28 cellular contexts compared by ENCODE assay signal in genomic region chr2:96218508-96219131, GRCh38. TPM values are rescaled to one million over a fixed set of nuclear protein-coding genes. Genes with fewer than 3 reads are reported as not detected.
DNase-seq lines count a peak whose midpoint lies in the region; ATAC-seq, FAIRE-seq and TF ChIP-seq lines count a peak whose summit lies in the region.
"Had no signal": no experiment of that assay in that cellular context is flagged by ENCODE, and none has a peak within 500 bp of the region (broad histone marks: within the 10 kb centered on the region; RNA-seq: fewer than 3 reads in every experiment).

No MANE protein-coding gene starts in this region.

- TF ChIP-seq CTCF in DOHH2 (IDR thresholded peaks at IDR 0.05; ENCODE audit: low read depth, low read length, poor library complexity, severe bottlenecking) (no peak), NB4 (IDR thresholded peaks at IDR 0.05; ENCODE audit: low read depth, low read length) (no peak), OCI-LY1 (IDR thresholded peaks at IDR 0.05; ENCODE audit: low read length) (no peak), psoas muscle (IDR thresholded peaks at IDR 0.05) (no peak)

- H3K79me2 ChIP-seq in DOHH2 (ENCODE audit: control insufficient read depth, low read length) = peaks cover 18% of the 10 kb centered on the region
- H3K79me2 ChIP-seq in OCI-LY1 (ENCODE audit: insufficient read depth, low read length) = no peaks in the 10 kb centered on the region

- FAIRE-seq in GM12892 (lab: Jason Lieb, UNC) = no peak
- FAIRE-seq: A549, GM12891, GM19239, H54 had no signal

- H3K4me1 ChIP-seq in DOHH2 (ENCODE audit: control insufficient read depth, low read length) (peaks cover 98% of the 10 kb centered on the region), OCI-LY1 (ENCODE audit: insufficient read depth, low read length, severe bottlenecking) (peaks cover 20% of the 10 kb centered on the region), psoas muscle (peaks cover 41% of the 10 kb centered on the region)
- H3K4me1 ChIP-seq: A549 had no signal

- H2AFZ ChIP-seq in OCI-LY1 (ENCODE audit: low read length) = no peak overlapping the region

- TF ChIP-seq POLR2A in NB4 (IDR thresholded peaks at IDR 0.05; ENCODE audit: extremely low read depth, insufficient read length) = no peak
- TF ChIP-seq POLR2A in GM12892 (IDR thresholded peaks at IDR 0.05; ENCODE audit: low read depth, low read length) = no peak

- no peaks in the 10 kb centered on the region for H3K9me3 ChIP-seq in DOHH2 (ENCODE audit: control insufficient read depth, insufficient read depth, low read length)
- H3K9me3 ChIP-seq in OCI-LY1 (ENCODE audit: low read length) = no peaks in the 10 kb centered on the region
- no peaks in the 10 kb centered on the region for H3K9me3 ChIP-seq in psoas muscle
- H3K9me3 ChIP-seq: A549, SK-N-SH had no signal

- no peak overlapping the region for H3K27ac ChIP-seq in DOHH2 (ENCODE audit: low read depth, low read length)
- H3K27ac ChIP-seq in OCI-LY1 (ENCODE audit: low read depth, low read length, poor library complexity, severe bottlenecking) = peak overlapping the region; percentile 23
- peak overlapping the region; percentile 82 for H3K27ac ChIP-seq in psoas muscle
- H3K27ac ChIP-seq: A549 had no signal

- no peak overlapping the region for H3K9ac ChIP-seq in OCI-LY1 (ENCODE audit: low read length)
- H3K9ac ChIP-seq: SK-N-SH had no signal

- H3F3A ChIP-seq in DOHH2 (ENCODE audit: control insufficient read depth, insufficient read depth) (peaks cover 10% of the 10 kb centered on the region), OCI-LY1 (ENCODE audit: insufficient read depth, low read length) (no peaks in the 10 kb centered on the region)

- peak overlapping the region; percentile 36; the same call in 1 of the 2 replicates for H3K4me2 ChIP-seq in DOHH2 (ENCODE audit: low read length)
- no peak overlapping the region for H3K4me2 ChIP-seq in OCI-LY1 (ENCODE audit: low read length)
- H3K4me2 ChIP-seq: A549, SK-N-SH had no signal

- no peaks in the 10 kb centered on the region for H4K20me1 ChIP-seq in DOHH2 (ENCODE audit: control insufficient read depth, insufficient read depth, low read depth, low read length)
- no peaks in the 10 kb centered on the region for H4K20me1 ChIP-seq in OCI-LY1 (ENCODE audit: insufficient read depth, low read length)

- no peaks in the 10 kb centered on the region for H3K9me2 ChIP-seq in DOHH2 (replicated peaks; ENCODE audit: control insufficient read depth, low read length)
- no peaks in the 10 kb centered on the region for H3K9me2 ChIP-seq in OCI-LY1 (ENCODE audit: low read depth, low read length)
- H3K9me2 ChIP-seq: SK-N-SH had no signal

- H3K4me3 ChIP-seq in DOHH2 (ENCODE audit: low read length) (0 out of 2 replicates have a peak overlapping the region, but pooled peaks have one; percentile 20), NB4 (ENCODE audit: low read depth, low read length) (no peak overlapping the region), OCI-LY1 (ENCODE audit: low read depth, low read length, poor library complexity, severe bottlenecking) (no peak overlapping the region), psoas muscle (peak overlapping the region; percentile 34)
- H3K4me3 ChIP-seq: A549 had no signal

- WGBS in psoas muscle, 3 donors = 67 to 93% (median 73%) methylated on average over 13 of the region's 13 CpGs

- H3K36me3 ChIP-seq in DOHH2 (ENCODE audit: control insufficient read depth, low read length) (no peaks in the 10 kb centered on the region), OCI-LY1 (ENCODE audit: insufficient read depth, low read length) (no peaks in the 10 kb centered on the region), psoas muscle (ENCODE audit: insufficient read depth in 1 of 2, low read depth in 1 of 2) (no peaks in the 10 kb centered on the region)

- intact Hi-C loops in psoas muscle (cut with DNase I) = no loop called here

- ATAC-seq in psoas muscle (peak; percentile 42 to 70 (median 51)), GM18519 (IDR thresholded peaks at IDR 0.05; ENCODE audit: low FRiP score, unreplicated experiment) (no peak)
- ATAC-seq: A549, Panc1, T-cell had no signal

- H3K27me3 ChIP-seq in DOHH2 (ENCODE audit: control insufficient read depth, low read length) = no peaks in the 10 kb centered on the region
- H3K27me3 ChIP-seq in OCI-LY1 (ENCODE audit: insufficient read depth, low read length) = no peaks in the 10 kb centered on the region
- no peaks in the 10 kb centered on the region for H3K27me3 ChIP-seq in psoas muscle (ENCODE audit: insufficient read depth in 3 of 3, low read length in 2 of 3)

- DNase-seq in NB4 (ENCODE audit: low read depth) (peak; percentile 64), psoas muscle (no peak), GM12892 (ENCODE audit: insufficient read length) (no peak)
- no peak for DNase-seq in stimulated activated CD4-positive, alpha-beta T cell treated with anti-CD3 and anti-CD28 coated beads, Interleukin-4, amount 100 ng/mL, for 4 hours
- DNase-seq: C1 segment of cervical spinal cord; CD8-positive, alpha-beta memory T cell; DMS 273 treated with DMSO at 0.1 percent for 48 hours; DMS79; GF-D8; NCI-H1048; NCI-H1436; NCI-H187; NCI-H2081 treated with DMSO at 0.1 percent for 48 hours; NCI-H2171; NCI-H226; NCI-H510A; NCI-H69; SHP77 treated with DMSO at 0.1 percent for 48 hours; SK-N-SH; T-cell had no signal

RNA-seq across cellular contexts. Expression of gene STARD7, which starts 10.0 kb away (rescaled TPM):
- total RNA-seq in psoas muscle = 100 to 1,000 TPM; 162 to 290 (median 231) TPM
- polyA plus RNA-seq in psoas muscle = 100 to 1,000 TPM; 111 to 472 (median 125) TPM
- polyA plus RNA-seq in GM12892 (2012; ENCODE audit: missing spikeins) = 95.5 TPM

RNA-seq across cellular contexts. Expression of gene TMEM127, which starts 47.2 kb away (rescaled TPM):
- 10 to 100 TPM; 23.1 to 33.0 (median 28.3) TPM for total RNA-seq in psoas muscle
- polyA plus RNA-seq in psoas muscle = 10 to 100 TPM; 18.1 to 39.9 (median 21.2) TPM
- polyA plus RNA-seq in GM12892 (2012; ENCODE audit: missing spikeins) = 9.1 TPM

RNA-seq across cellular contexts. Expression of gene CIAO1, which starts 47.4 kb away (rescaled TPM):
- total RNA-seq in psoas muscle = 10 to 100 TPM; 44.0 to 61.0 (median 56.5) TPM
- 10 to 100 TPM; 36.8 to 91.6 (median 80.5) TPM for polyA plus RNA-seq in psoas muscle
- 34.5 TPM for polyA plus RNA-seq in GM12892 (2012; ENCODE audit: missing spikeins)

Comparison
In these comparisons a context has a peak if more than half of its experiments do, and no peak if none do; other contexts are left out.
1. H3K4me3 ChIP-seq: peak in DOHH2 (single experiment) and psoas muscle (single experiment); none in NB4 (single experiment) and OCI-LY1 (single experiment).